16 cellular contexts compared by ENCODE assay signal in the genomic region with DNA sequence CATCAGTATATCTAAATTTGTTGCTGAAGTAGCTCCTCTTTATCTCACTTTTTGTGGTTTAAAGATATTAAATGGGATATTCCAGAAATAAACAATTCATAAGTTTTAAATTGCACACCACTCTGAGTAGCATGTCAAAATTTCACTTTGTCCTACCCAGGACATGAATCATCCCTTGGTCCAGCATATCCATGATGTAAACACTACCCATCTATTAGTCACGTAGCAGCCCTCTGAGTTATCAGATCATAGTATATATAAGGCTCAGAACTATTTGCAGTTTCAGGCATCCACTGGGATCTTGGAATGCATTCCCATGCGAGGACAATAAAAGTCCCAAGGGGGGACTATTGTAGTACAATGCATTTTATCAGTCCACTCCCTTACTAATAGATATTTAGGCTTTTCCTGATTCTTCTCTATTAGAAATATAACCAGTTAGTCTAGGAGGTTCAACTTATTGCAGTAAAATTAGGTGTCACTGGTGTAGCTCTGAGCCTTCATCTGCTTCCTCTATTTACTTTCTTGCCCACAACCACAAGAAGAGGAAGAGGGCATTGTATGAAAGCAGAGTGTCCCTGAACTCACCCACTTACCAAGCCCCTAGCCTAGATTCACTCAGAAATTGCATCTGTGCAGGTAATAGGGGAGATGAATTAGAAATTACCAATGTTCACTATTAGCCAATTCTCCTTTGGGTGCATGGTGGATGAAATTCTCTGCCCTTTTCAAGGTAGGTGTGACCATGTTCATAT.
A peak's percentile ranks its signal among the peaks of the same experiment; 100 is the strongest.
DNase-seq lines count a peak whose midpoint lies in the region; ATAC-seq and TF ChIP-seq lines count a peak whose summit lies in the region.
"Had no signal": no experiment of that assay in that cellular context is flagged by ENCODE, and none has a peak within 500 bp of the region (broad histone marks: within the 10 kb centered on the region; RNA-seq: fewer than 3 reads in every experiment).

No MANE protein-coding gene starts in this region.

- CTCF ChIA-PET in AG04449 (lab: Yijun Ruan, JAX) = no interaction called here

- no peaks in the 10 kb centered on the region for H3K9me3 ChIP-seq in tibial artery

- POLR2A ChIA-PET in AG04449 (lab: Yijun Ruan, JAX) = no interaction called here

- no peaks in the 10 kb centered on the region for H3K4me1 ChIP-seq in tibial artery

- H3K27ac ChIP-seq in tibial artery = no peak overlapping the region

- TF ChIP-seq CTCF in AG04449 (IDR thresholded peaks at IDR 0.05; ENCODE audit: insufficient read depth, low read length, missing control alignments) (no peak), fibroblast of pulmonary artery (IDR thresholded peaks at IDR 0.05; ENCODE audit: low read length, missing control alignments) (no peak), tibial artery (IDR thresholded peaks at IDR 0.05) (no peak)

- intact Hi-C loops in tibial artery (cut with DNase I; ENCODE audit: low total_unique reads) = no loop called here
- intact Hi-C loops in posterior vena cava (cut with DNase I) = no loop called here

- H3K27me3 ChIP-seq in tibial artery = no peaks in the 10 kb centered on the region

- DNase-seq in AG04449 (ENCODE audit: low read depth, low spot score) (peak; percentile 31), RPMI7951 (ENCODE audit: low read depth) (peak; percentile 0), fibroblast of pulmonary artery (ENCODE audit: low read depth) (peak; percentile 71), tibial artery (no peak), posterior vena cava (ENCODE audit: low spot score) (no peak), NCI-H510A (lab: John Stamatoyannopoulos, UW) (no peak), activated gamma-delta T cell (lab: John Stamatoyannopoulos, UW) (no peak)
- DNase-seq: activated naive CD8-positive, alpha-beta T cell treated with anti-CD3 and anti-CD28 coated beads, Interleukin-2, amount 50 U/mL, for 24 hours; endodermal cell; H7; immature natural killer cell; naive B cell; NCI-H1092; NCI-H82; small intestine had no signal

- H3K4me3 ChIP-seq in AG04449 (ENCODE audit: low read depth, low read length) = no peak overlapping the region
- H3K4me3 ChIP-seq in fibroblast of pulmonary artery (replicated peaks; ENCODE audit: low read depth, low read length) = no peak overlapping the region
- H3K4me3 ChIP-seq in tibial artery = no peak overlapping the region

- peak; percentile 74 for ATAC-seq in HG03342 (IDR thresholded peaks at IDR 0.05; ENCODE audit: unreplicated experiment)
- ATAC-seq: activated naive CD8-positive, alpha-beta T cell treated with anti-CD3 and anti-CD28 coated beads, Interleukin-2, amount 50 U/mL, for 24 hours had no signal

- no peaks in the 10 kb centered on the region for H3K36me3 ChIP-seq in tibial artery

Comparison
In these comparisons a context has a peak if more than half of its experiments do, and no peak if none do; other contexts are left out.
1. DNase-seq: peak in AG04449 (single experiment), RPMI7951 (single experiment) and fibroblast of pulmonary artery (single experiment); none in tibial artery (0 of 2), posterior vena cava (single experiment), NCI-H510A (single experiment) and activated gamma-delta T cell (single experiment).